ENCODE assay signal across 8 cellular contexts in the genomic region with DNA sequence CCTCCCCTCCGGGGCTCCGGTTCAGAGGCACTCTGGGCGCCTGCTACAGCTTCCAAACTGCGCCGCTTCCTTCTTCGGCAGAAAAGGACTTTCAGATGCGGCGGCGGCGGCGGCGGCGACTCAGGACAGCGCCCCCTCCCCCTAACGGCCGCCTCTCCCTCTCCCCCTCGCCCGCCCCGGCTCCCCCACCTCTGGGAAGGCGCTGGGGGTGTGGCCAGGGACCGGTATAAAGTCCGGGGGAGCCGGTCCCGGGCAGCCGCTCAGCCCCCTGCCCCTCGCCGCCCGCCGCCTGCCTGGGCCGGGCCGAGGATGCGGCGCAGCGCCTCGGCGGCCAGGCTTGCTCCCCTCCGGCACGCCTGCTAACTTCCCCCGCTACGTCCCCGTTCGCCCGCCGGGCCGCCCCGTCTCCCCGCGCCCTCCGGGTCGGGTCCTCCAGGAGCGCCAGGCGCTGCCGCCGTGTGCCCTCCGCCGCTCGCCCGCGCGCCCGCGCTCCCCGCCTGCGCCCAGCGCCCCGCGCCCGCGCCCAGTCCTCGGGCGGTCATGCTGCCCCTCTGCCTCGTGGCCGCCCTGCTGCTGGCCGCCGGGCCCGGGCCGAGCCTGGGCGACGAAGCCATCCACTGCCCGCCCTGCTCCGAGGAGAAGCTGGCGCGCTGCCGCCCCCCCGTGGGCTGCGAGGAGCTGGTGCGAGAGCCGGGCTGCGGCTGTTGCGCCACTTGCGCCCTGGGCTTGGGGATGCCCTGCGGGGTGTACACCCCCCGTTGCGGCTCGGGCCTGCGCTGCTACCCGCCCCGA. TPM values are rescaled to one million over a fixed set of nuclear protein-coding genes. Genes with fewer than 3 reads are reported as not detected.
DNase-seq lines count a peak whose midpoint lies in the region; ATAC-seq, FAIRE-seq and TF ChIP-seq lines count a peak whose summit lies in the region.

A gene (plus strand): TSS at position 255 of the 792 bp plus-strand sequence. CDS start 286 bp downstream, at position 541.

- H3K4me1 ChIP-seq in K562 (replicated peaks in 1 of 2; ENCODE audit: control insufficient read depth in 2 of 2, insufficient read depth in 2 of 2, low read length in 2 of 2) (peaks cover 30 to 32% of the 10 kb centered on the region in 2 experiments), iPS DF 6.9 (ENCODE audit: control insufficient read depth, insufficient read depth, low read length) (peaks cover 6% of the 10 kb centered on the region), sigmoid colon (peaks cover 0 to 50% (median 44%) of the 10 kb centered on the region in 4 donors)

- peak within 1 kb of the TSS; percentile 84 for H3K4me2 ChIP-seq in K562 (ENCODE audit: insufficient read depth, low read length)

- intact Hi-C loops in K562 (cut with micrococcal nuclease) (loop anchor here (1.0 to 5.0 kb wide), 3 partner anchors 25 to 86 kb away; no protein-coding TSS in a partner anchor), sigmoid colon (cut with DNase I) (loop anchor here (1.0 to 5.0 kb wide), 3 partner anchors 33 to 109 kb away; no protein-coding TSS in a partner anchor)

- peak; percentile 31; the same call in 1 of the 2 replicates for TF ChIP-seq POLR2A in K562 (conservative IDR thresholded peaks at IDR 0.05)
- TF ChIP-seq POLR2A in sigmoid colon (IDR thresholded peaks at IDR 0.05) = peak in 1 of 2 donors; percentile 67

- CTCF ChIA-PET in K562 (lab: Yijun Ruan, JAX; ENCODE audit: low intra/inter-chr PET ratio) = interaction anchor here (0.6 to 2.1 kb wide), 6 partner anchors 29 to 118 kb away, joined by 3 to 7 read pairs (median 4); no protein-coding TSS in a partner anchor

- BruUV-seq in K562 (replicated peaks; lab: Mats Ljungman, UMichigan) = no TSS peak

- WGBS in K562 (ENCODE audit: insufficient coverage, low coverage, missing lambda C conversion rate) = 1% methylated on average over 34 of the region's 98 CpGs
- no CpG with 5 or more reads among the region's 98 CpGs for WGBS in iPS DF 6.9 (ENCODE audit: insufficient coverage, insufficient read length)
- 1% methylated on average over 98 of the region's 98 CpGs for WGBS in sigmoid colon, 2 donors

- peak; percentile 42 to 67 for TF ChIP-seq RAD21 in K562 (CRISPR knock-in tag; conservative IDR thresholded peaks at IDR 0.05 in 1 of 2, IDR thresholded peaks at IDR 0.05 in 1 of 2)

- peak within 1 kb of the TSS; percentile 77 to 93 for H3K9ac ChIP-seq in K562 (ENCODE audit: insufficient read depth in 1 of 2, low read depth in 2 of 2, low read length in 2 of 2)

- H3K27me3 ChIP-seq in K562 (ENCODE audit: control insufficient read depth in 2 of 2, insufficient read depth in 2 of 2, low read length in 2 of 2) = no peaks in the 10 kb centered on the region
- no peaks in the 10 kb centered on the region for H3K27me3 ChIP-seq in iPS DF 6.9 (ENCODE audit: control insufficient read depth, insufficient read depth, low read length)
- no peaks in the 10 kb centered on the region for H3K27me3 ChIP-seq in sigmoid colon

- in situ Hi-C loops in K562 (cut with MboI) = no loop called here

- H4K20me1 ChIP-seq in K562 (replicated peaks; ENCODE audit: control insufficient read depth, insufficient read depth, low read length) = no peaks in the 10 kb centered on the region

- H3K79me2 ChIP-seq in K562 (ENCODE audit: control insufficient read depth, insufficient read depth, low read length) = peaks cover 29% of the 10 kb centered on the region

- H3K9me3 ChIP-seq in K562 (replicated peaks; ENCODE audit: control insufficient read depth, insufficient read depth, low read depth, low read length) (no peaks in the 10 kb centered on the region), iPS DF 6.9 (ENCODE audit: control insufficient read depth, insufficient read depth, low read length) (no peaks in the 10 kb centered on the region), sigmoid colon (no peaks in the 10 kb centered on the region)

- peak; percentile 86 for ATAC-seq in K562
- no peak for ATAC-seq in HG03571 (IDR thresholded peaks at IDR 0.05; ENCODE audit: unreplicated experiment)
- ATAC-seq in HG03039 (IDR thresholded peaks at IDR 0.05; ENCODE audit: unreplicated experiment) = no peak

- peak; percentile 64 for TF ChIP-seq CTCF in GM12872 (IDR thresholded peaks at IDR 0.05; ENCODE audit: insufficient read depth, low read depth, low read length)
- TF ChIP-seq CTCF in K562 (IDR thresholded peaks at IDR 0.05 in 2 of 3, conservative IDR thresholded peaks at IDR 0.05 in 1 of 3; ENCODE audit: insufficient read depth in 2 of 3, low read depth in 1 of 3, low read length in 3 of 3) = peak; percentile 67 to 81 (median 70)
- TF ChIP-seq CTCF in sigmoid colon (IDR thresholded peaks at IDR 0.05) = peak in 1 of 4 experiments; percentile 16

- peak within 1 kb of the TSS; percentile 89 for H2AFZ ChIP-seq in K562 (ENCODE audit: low read depth, low read length)

- POLR2A ChIA-PET in K562 (lab: Yijun Ruan, JAX) = interaction anchor here (0.5 to 3.2 kb wide), 14 partner anchors 11 to 1179 kb away, joined by 3 to 22 read pairs (median 4); a partner anchor contains a TSS

- no peaks in the 10 kb centered on the region for H3K9me1 ChIP-seq in K562 (ENCODE audit: control insufficient read depth, insufficient read depth, low read length)

- TF ChIP-seq EP300 in K562 (IDR thresholded peaks at IDR 0.05; ENCODE audit: low read length) = no peak
- TF ChIP-seq EP300 in sigmoid colon (IDR thresholded peaks at IDR 0.05) = no peak

- FAIRE-seq in K562 (lab: Jason Lieb, UNC) = peak; percentile 67

- H3K36me3 ChIP-seq in K562 (ENCODE audit: control insufficient read depth, insufficient read depth, low read length) (no peaks in the 10 kb centered on the region; the same call in 2 of the 3 replicates), iPS DF 6.9 (ENCODE audit: control insufficient read depth, insufficient read depth, low read length) (no peaks in the 10 kb centered on the region), sigmoid colon (no peaks in the 10 kb centered on the region)

- H3K4me3 ChIP-seq in K562 (peak within 1 kb of the TSS; percentile 44), iPS DF 6.9 (ENCODE audit: low read length) (peak within 1 kb of the TSS; percentile 38; the same call in 1 of the 2 replicates), sigmoid colon (peak within 1 kb of the TSS; percentile 70 to 93 (median 84))

- DNase-seq in NCI-H1417 (lab: John Stamatoyannopoulos, UW) = peak; percentile 38 to 83 (median 81)
- DNase-seq in UCSD-AML1 (lab: John Stamatoyannopoulos, UW; ENCODE audit: unreplicated experiment) = peak; percentile 84
- DNase-seq in K562 (ENCODE audit: extremely low read depth in 1 of 4, low spot score in 3 of 4) = peak; percentile 85 to 91 (median 88)
- DNase-seq in iPS DF 6.9 (ENCODE audit: low read depth, low spot score) = no peak
- DNase-seq in sigmoid colon = peak; percentile 94

- H3K27ac ChIP-seq in K562 (ENCODE audit: extremely low read depth, low read depth, low read length) = peak within 1 kb of the TSS; percentile 80
- no peak within 1 kb of the TSS for H3K27ac ChIP-seq in iPS DF 6.9 (ENCODE audit: low read length)
- H3K27ac ChIP-seq in sigmoid colon = peak within 1 kb of the TSS; percentile 93 to 99 (median 95)

TF ChIP-seq in K562, 482 proteins besides CTCF, POLR2A, EP300 and RAD21 (continues in another document):
- TF ChIP-seq, protein P1, sequence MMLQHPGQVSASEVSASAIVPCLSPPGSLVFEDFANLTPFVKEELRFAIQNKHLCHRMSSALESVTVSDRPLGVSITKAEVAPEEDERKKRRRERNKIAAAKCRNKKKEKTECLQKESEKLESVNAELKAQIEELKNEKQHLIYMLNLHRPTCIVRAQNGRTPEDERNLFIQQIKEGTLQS (IDR thresholded peaks at IDR 0.05) = no peak
- TF ChIP-seq, protein P1 (CRISPR knock-in tag; conservative IDR thresholded peaks at IDR 0.05) = no peak
- no peak for TF ChIP-seq PCBP2 (IDR thresholded peaks at IDR 0.05; ENCODE audit: low read depth, low read length, poor library complexity, severe bottlenecking)

RNA-seq across cellular contexts. Expression of the gene that starts here (rescaled TPM):
- 53.3 and 148 TPM in 2 replicates for total RNA-seq in K562 (2011; cell fraction: chromatin; rRNA removed; ENCODE audit: low replicate concordance)
- 159 and 208 TPM in 2 replicates for total RNA-seq in K562 (2011; cell fraction: nucleolus; rRNA removed)
- 156 and 209 TPM in 2 replicates for total RNA-seq in K562 (2011; cell fraction: nucleoplasm; rRNA removed)
- 17.8 and 18.6 TPM in 2 replicates for total RNA-seq in K562 (2014; rRNA removed)
- total RNA-seq in K562 (2014; rRNA removed; fragmentation: Illumina TruSeq; extraction: Trizol) = 18.1 and 18.3 TPM in 2 replicates
- 12.0 and 12.6 TPM in 2 replicates for total RNA-seq in K562 (2015; rRNA removed; fragmentation: Illumina TruSeq; extraction: Trizol)
- total RNA-seq in K562 (2021) = 87.6 and 99.8 TPM in 2 replicates
- polyA plus RNA-seq in K562 (2011; rRNA removed) = 47.2 and 98.1 TPM in 2 replicates
- polyA plus RNA-seq in K562 (2011; cell fraction: cytosol; rRNA removed) = 47.0 and 129 TPM in 2 replicates
- polyA plus RNA-seq in K562 (2011; cell fraction: nucleus; rRNA removed) = 23.9 and 76.5 TPM in 2 replicates
- polyA plus RNA-seq in K562 (2012) = 64.1 and 158 TPM in 2 replicates
- 46.6 and 64.4 TPM in 2 replicates for polyA plus RNA-seq in K562 (2014; fragmentation: Illumina TruSeq; extraction: Trizol)
- polyA plus RNA-seq in K562 (2014; fragmentation: Nextera tagmentation; extraction: Ambion mirVana) = 10 to 100 TPM in 1 of 2 experiments, 1 to 10 TPM in 1; 8.8 to 10.8 TPM
- 37.5 and 43.5 TPM in 2 replicates for polyA plus RNA-seq in K562 (2014; rRNA removed)
- 39.8 and 98.7 TPM in 2 replicates for polyA minus RNA-seq in K562 (2011; rRNA and poly(A)+ RNA removed)
- 51.3 and 106 TPM in 2 replicates for polyA minus RNA-seq in K562 (2011; cell fraction: cytosol; rRNA and poly(A)+ RNA removed)
- polyA minus RNA-seq in K562 (2011; cell fraction: nucleus; rRNA and poly(A)+ RNA removed) = 11.2 and 17.0 TPM in 2 replicates
- 100 to 1,000 TPM; 198 to 440 (median 325) TPM for total RNA-seq in sigmoid colon
- polyA plus RNA-seq in sigmoid colon = 100 to 1,000 TPM in 2 of 3 donors, 10 to 100 TPM in 1; 30.3 to 242 (median 108) TPM
